22 cellular contexts compared by ENCODE assay signal in genomic region chrX:47239898-47240545, GRCh38.
"Had no signal": no experiment of that assay in that cellular context is flagged by ENCODE, and none has a peak within 500 bp of the region (broad histone marks: within the 10 kb centered on the region; RNA-seq: fewer than 3 reads in every experiment).

No MANE protein-coding gene starts in this region.

- H3K9me3 ChIP-seq: heart left ventricle, mucosa of descending colon, psoas muscle, right lobe of liver, spleen, testis, tibial nerve, upper lobe of right lung, vagina had no signal

- H3K27me3 Mint-ChIP-seq: stimulated activated naive B cell treated with anti-CD40 and anti-IgM and Interleukin-4, amounts not matched to agents 10 μg/mL and 1 μg/mL and 100 μg/mL, for 72 hours; stimulated activated naive CD8-positive, alpha-beta T cell treated with anti-CD3 and anti-CD28 coated beads, Interleukin-15, amount 100 ng/mL, for 72 hours had no signal

- H3K27me3 ChIP-seq: right lobe of liver, testis, upper lobe of right lung, vagina had no signal

- H3K27ac ChIP-seq: dorsolateral prefrontal cortex, heart left ventricle, psoas muscle, right lobe of liver, spleen, testis, tibial nerve, upper lobe of right lung, vagina had no signal

- H3K4me1 ChIP-seq: psoas muscle, right lobe of liver, testis, upper lobe of right lung had no signal

- H3K4me3 ChIP-seq: dorsolateral prefrontal cortex, heart left ventricle, mucosa of descending colon, psoas muscle, right lobe of liver, spleen, testis, tibial nerve, upper lobe of right lung, vagina had no signal

- DNase-seq: cortex of kidney; dorsolateral prefrontal cortex; effector CD8-positive, alpha-beta T cell; heart left ventricle; hippocampal formation; mammary epithelial cell; mucosa of descending colon; natural killer cell; psoas muscle; retina; spleen; stimulated activated CD4-positive, alpha-beta T cell treated with anti-CD3 and anti-CD28 coated beads, Interleukin-15, amount 100 ng/mL, for 24 hours; stimulated activated CD4-positive, alpha-beta T cell treated with anti-CD3 and anti-CD28 coated beads, Interleukin-1b, Interleukin-23, amount 100 ng/mL, for 48 hours; stimulated activated CD4-positive, alpha-beta T cell treated with anti-CD3 and anti-CD28 coated beads, Interleukin-4, amount 100 ng/mL, for 24 hours; stimulated activated naive B cell treated with anti-CD40 and anti-IgM and Interleukin-4, amounts not matched to agents 10 μg/mL and 1 μg/mL and 100 μg/mL, for 72 hours; stimulated activated naive CD8-positive, alpha-beta T cell treated with anti-CD3 and anti-CD28 coated beads, Interleukin-15, amount 100 ng/mL, for 72 hours; testis; upper lobe of right lung had no signal

- ATAC-seq: esophagus mucosa; psoas muscle; stimulated activated naive B cell treated with anti-CD40 and anti-IgM and Interleukin-4, amounts not matched to agents 10 μg/mL and 1 μg/mL and 100 μg/mL, for 72 hours; stimulated activated naive CD8-positive, alpha-beta T cell treated with anti-CD3 and anti-CD28 coated beads, Interleukin-15, amount 100 ng/mL, for 72 hours; upper lobe of right lung had no signal

- H3K27ac Mint-ChIP-seq: natural killer cell; stimulated activated naive B cell treated with anti-CD40 and anti-IgM and Interleukin-4, amounts not matched to agents 10 μg/mL and 1 μg/mL and 100 μg/mL, for 72 hours; stimulated activated naive CD8-positive, alpha-beta T cell treated with anti-CD3 and anti-CD28 coated beads, Interleukin-15, amount 100 ng/mL, for 72 hours had no signal

- H3K4me3 Mint-ChIP-seq: natural killer cell; stimulated activated naive B cell treated with anti-CD40 and anti-IgM and Interleukin-4, amounts not matched to agents 10 μg/mL and 1 μg/mL and 100 μg/mL, for 72 hours; stimulated activated naive CD8-positive, alpha-beta T cell treated with anti-CD3 and anti-CD28 coated beads, Interleukin-15, amount 100 ng/mL, for 72 hours had no signal

- H3K9me3 Mint-ChIP-seq: natural killer cell; stimulated activated naive B cell treated with anti-CD40 and anti-IgM and Interleukin-4, amounts not matched to agents 10 μg/mL and 1 μg/mL and 100 μg/mL, for 72 hours; stimulated activated naive CD8-positive, alpha-beta T cell treated with anti-CD3 and anti-CD28 coated beads, Interleukin-15, amount 100 ng/mL, for 72 hours had no signal
